In genomic region chr4:40322853-40323252, GRCh38 we compare ENCODE assay signal across 23 cellular contexts. TPM values are rescaled to one million over a fixed set of nuclear protein-coding genes. Genes with fewer than 3 reads are reported as not detected.
DNase-seq lines count a peak whose midpoint lies in the region; ATAC-seq, FAIRE-seq and TF ChIP-seq lines count a peak whose summit lies in the region.
"Had no signal": no experiment of that assay in that cellular context is flagged by ENCODE, and none has a peak within 500 bp of the region (broad histone marks: within the 10 kb centered on the region; RNA-seq: fewer than 3 reads in every experiment).

No MANE protein-coding gene starts in this region.

- H3K4me1 ChIP-seq in small intestine (ENCODE audit: control insufficient read depth in 2 of 2, insufficient read depth in 1 of 2, low read depth in 1 of 2, low read length in 1 of 2) (no peaks in the 10 kb centered on the region), breast epithelium (no peaks in the 10 kb centered on the region)

- no peak for TF ChIP-seq CTCF in breast epithelium (IDR thresholded peaks at IDR 0.05)

- H3K4me1 Mint-ChIP-seq in activated T-helper 17 cell treated with anti-CD3 and anti-CD28 coated beads, Interleukin-2, amount 50 U/mL, for 72 hours = peaks cover 15% of the 10 kb centered on the region

- WGBS in small intestine, 3 donors = 8 to 46% (median 34%) methylated on average over 3 of the region's 3 CpGs

- DNase-seq in NCI-H1417 (lab: John Stamatoyannopoulos, UW) (peak in 2 of 3 experiments; percentile 1 to 28), NCI-H1417 treated with DMSO at 0.1 percent for 48 hours (lab: John Stamatoyannopoulos, UW) (no peak), NOMO-1 treated with DMSO at 0.1 percent for 48 hours (lab: John Stamatoyannopoulos, UW; ENCODE audit: unreplicated experiment) (peak; percentile 46), small intestine (peak; percentile 73), DMS 273 (lab: John Stamatoyannopoulos, UW; ENCODE audit: unreplicated experiment) (no peak), breast epithelium (ENCODE audit: low spot score in 2 of 2) (no peak)
- DNase-seq: 8988T; activated CD4-positive, alpha-beta T cell treated with anti-CD3 and anti-CD28 coated beads, Interleukin-2, amount 50 U/mL, for 48 hours; activated T-cell treated with anti-CD3 and anti-CD28 coated beads, Interleukin-2, amount 50 U/mL, for 1 hour; left ventricle myocardium superior; MG63; NCI-H1930; NCI-H524 treated with DMSO at 0.1 percent for 48 hours; SIG-M5; stimulated activated CD4-positive, alpha-beta T cell treated with anti-CD3 and anti-CD28 coated beads, Interleukin-12 subunit alpha, Interleukin-12 subunit beta, amount 100 ng/mL, for 4 hours; WERI-Rb-1 had no signal

- no peaks in the 10 kb centered on the region for H3K36me3 ChIP-seq in small intestine (ENCODE audit: control insufficient read depth in 2 of 2, insufficient read depth in 2 of 2, low read length in 2 of 2)
- no peaks in the 10 kb centered on the region for H3K36me3 ChIP-seq in breast epithelium
- H3K36me3 ChIP-seq: MG63, WERI-Rb-1 had no signal

- intact Hi-C loops in breast epithelium (cut with DNase I; ENCODE audit: low total_unique reads) = no loop called here

- H3K27me3 ChIP-seq in small intestine (ENCODE audit: control insufficient read depth in 2 of 2, insufficient read depth in 2 of 2, low read length in 2 of 2) (no peaks in the 10 kb centered on the region), breast epithelium (no peaks in the 10 kb centered on the region)
- H3K27me3 ChIP-seq: MG63 had no signal

- FAIRE-seq in islet of Langerhans (lab: Jason Lieb, UNC) = peak; percentile 47
- no peak for FAIRE-seq in small intestine (lab: Jason Lieb, UNC)

- H3K9me3 ChIP-seq in small intestine (ENCODE audit: control insufficient read depth, low read depth) (no peaks in the 10 kb centered on the region), breast epithelium (no peaks in the 10 kb centered on the region)
- H3K9me3 ChIP-seq: MG63 had no signal

- H3K27me3 Mint-ChIP-seq in activated T-helper 17 cell treated with anti-CD3 and anti-CD28 coated beads, Interleukin-2, amount 50 U/mL, for 72 hours = no peaks in the 10 kb centered on the region
- H3K27me3 Mint-ChIP-seq: activated naive CD4-positive, alpha-beta T cell treated with anti-CD3 and anti-CD28 coated beads, Interleukin-2, amount 50 U/mL, for 24 hours had no signal

- no peaks in the 10 kb centered on the region for H3K36me3 Mint-ChIP-seq in activated T-helper 17 cell treated with anti-CD3 and anti-CD28 coated beads, Interleukin-2, amount 50 U/mL, for 72 hours (ENCODE audit: low read depth)
- H3K36me3 Mint-ChIP-seq: activated naive CD4-positive, alpha-beta T cell treated with anti-CD3 and anti-CD28 coated beads, Interleukin-2, amount 50 U/mL, for 24 hours had no signal

- no peak for TF ChIP-seq POLR2A in breast epithelium (IDR thresholded peaks at IDR 0.05)

- no peak overlapping the region for H3K4me3 Mint-ChIP-seq in activated T-helper 17 cell treated with anti-CD3 and anti-CD28 coated beads, Interleukin-2, amount 50 U/mL, for 72 hours
- H3K4me3 Mint-ChIP-seq: activated naive CD4-positive, alpha-beta T cell treated with anti-CD3 and anti-CD28 coated beads, Interleukin-2, amount 50 U/mL, for 24 hours; T-helper 1 cell treated with Interleukin-12 subunit alpha and Interleukin-12 subunit beta and Interleukin-4 antibody, amounts not matched to agents 30 μg/mL and 1 μg/mL, for 36 hours had no signal

- no peaks in the 10 kb centered on the region for H3K9me3 Mint-ChIP-seq in activated T-helper 17 cell treated with anti-CD3 and anti-CD28 coated beads, Interleukin-2, amount 50 U/mL, for 72 hours
- H3K9me3 Mint-ChIP-seq: activated naive CD4-positive, alpha-beta T cell treated with anti-CD3 and anti-CD28 coated beads, Interleukin-2, amount 50 U/mL, for 24 hours; T-helper 1 cell treated with Interleukin-12 subunit alpha and Interleukin-12 subunit beta and Interleukin-4 antibody, amounts not matched to agents 30 μg/mL and 1 μg/mL, for 36 hours had no signal

- no peak overlapping the region for H3K27ac ChIP-seq in small intestine (ENCODE audit: low read depth in 1 of 2, low read length in 1 of 2)
- H3K27ac ChIP-seq in breast epithelium = no peak overlapping the region
- H3K27ac ChIP-seq: C4-2B, epithelial cell of prostate, WERI-Rb-1 had no signal

- no peak for ATAC-seq in activated T-helper 17 cell treated with anti-CD3 and anti-CD28 coated beads, Interleukin-2, amount 50 U/mL, for 72 hours (replicated peaks)
- ATAC-seq: left ventricle myocardium superior had no signal

- no peak overlapping the region for H3K4me3 ChIP-seq in small intestine (ENCODE audit: low read depth in 1 of 2, low read length in 2 of 2)
- H3K4me3 ChIP-seq in breast epithelium = no peak overlapping the region
- H3K4me3 ChIP-seq: MG63 had no signal

- no peak overlapping the region for H3K27ac Mint-ChIP-seq in activated T-helper 17 cell treated with anti-CD3 and anti-CD28 coated beads, Interleukin-2, amount 50 U/mL, for 72 hours
- H3K27ac Mint-ChIP-seq: activated naive CD4-positive, alpha-beta T cell treated with anti-CD3 and anti-CD28 coated beads, Interleukin-2, amount 50 U/mL, for 24 hours; T-helper 1 cell treated with Interleukin-12 subunit alpha and Interleukin-12 subunit beta and Interleukin-4 antibody, amounts not matched to agents 30 μg/mL and 1 μg/mL, for 36 hours had no signal

RNA-seq across cellular contexts. Expression of gene CHRNA9, which starts 12.3 kb away (rescaled TPM):
- polyA plus RNA-seq in small intestine = under 1 TPM in 1 of 3 donors, not detected in 2; 0.01 TPM
- total RNA-seq in activated T-helper 17 cell treated with anti-CD3 and anti-CD28 coated beads, Interleukin-2, amount 50 U/mL, for 72 hours = not detected
- not detected for total RNA-seq in breast epithelium
- total RNA-seq: left ventricle myocardium superior, myocyte had no signal

Comparison
In these comparisons a context has a peak if more than half of its experiments do, and no peak if none do; other contexts are left out.
1. DNase-seq: peak in NCI-H1417 (2 of 3), NOMO-1 treated with DMSO at 0.1 percent for 48 hours (single experiment) and small intestine (single experiment); none in NCI-H1417 treated with DMSO at 0.1 percent for 48 hours (single experiment), DMS 273 (single experiment) and breast epithelium (0 of 2).